In the genomic region with DNA sequence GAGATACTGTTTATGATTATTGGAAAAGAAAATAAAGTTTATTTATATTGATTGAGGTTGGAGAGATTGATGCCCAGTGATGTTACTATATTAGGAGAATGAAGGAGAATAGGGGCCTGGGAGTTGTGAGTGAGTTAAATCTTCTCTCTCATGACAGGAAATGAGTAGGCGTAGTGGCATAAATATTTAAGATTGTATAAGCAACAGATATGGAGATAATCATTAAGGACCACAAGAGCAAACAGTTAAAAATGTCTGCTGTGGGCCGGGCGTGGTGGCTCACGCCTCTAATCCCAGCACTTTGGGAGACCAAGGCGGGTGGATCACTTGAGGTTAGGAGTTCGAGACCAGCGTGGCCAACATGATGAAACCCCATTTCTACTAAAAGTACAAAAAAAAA, we compare ENCODE assay signal across 15 cellular contexts.
DNase-seq lines count a peak whose midpoint lies in the region; TF ChIP-seq lines count a peak whose summit lies in the region.
"Had no signal": no experiment of that assay in that cellular context is flagged by ENCODE, and none has a peak within 500 bp of the region (broad histone marks: within the 10 kb centered on the region; RNA-seq: fewer than 3 reads in every experiment).

No MANE protein-coding gene starts in this region.

- intact Hi-C loops in A673 (cut with micrococcal nuclease; ENCODE audit: unreplicated experiment), result no loop called here

- peak; percentile 83 for DNase-seq in A673 (ENCODE audit: low spot score)
- peak; percentile 86 for DNase-seq in HCEC 1CT
- peak; percentile 51 for DNase-seq in SK-N-MC (ENCODE audit: low read depth, low spot score)
- peak; percentile 33 to 39 for DNase-seq in fibroblast of lung (ENCODE audit: low read depth in 2 of 2)
- no peak for DNase-seq in SIG-M5 (lab: John Stamatoyannopoulos, UW)
- DNase-seq in NCI-H187 (lab: John Stamatoyannopoulos, UW), result no peak
- DNase-seq in occipital lobe (lab: John Stamatoyannopoulos, UW), result no peak
- no peak for DNase-seq in retina
- DNase-seq: C1 segment of cervical spinal cord, DMS 273 treated with DMSO at 0.1 percent for 48 hours, H9, NCI-H1048, NCI-H524, PC-9 had no signal

- H3K4me2 ChIP-seq in fibroblast of lung (ENCODE audit: extremely low read depth, insufficient read depth, low read length), result no peak overlapping the region
- H3K4me2 ChIP-seq: PC-9 had no signal

- no peaks in the 10 kb centered on the region for H3K79me2 ChIP-seq in fibroblast of lung (ENCODE audit: control insufficient read depth, insufficient read depth, low read length)

- no peak overlapping the region for H3K9ac ChIP-seq in SK-N-MC (ENCODE audit: insufficient read length)
- no peak overlapping the region for H3K9ac ChIP-seq in fibroblast of lung (ENCODE audit: insufficient read depth, low read length)

- no peaks in the 10 kb centered on the region for H3K36me3 ChIP-seq in A673 (ENCODE audit: insufficient read depth, low read length, poor library complexity, severe bottlenecking)
- H3K36me3 ChIP-seq in SK-N-MC (ENCODE audit: insufficient read depth, low read length), result peaks cover 9% of the 10 kb centered on the region
- H3K36me3 ChIP-seq in fibroblast of lung (ENCODE audit: control insufficient read depth, insufficient read depth, low read length), result no peaks in the 10 kb centered on the region

- no peak overlapping the region for H2AFZ ChIP-seq in fibroblast of lung (ENCODE audit: low read length)
- H2AFZ ChIP-seq: PC-9 had no signal

- H3K4me1 ChIP-seq in A673 (ENCODE audit: insufficient read depth, low read length, poor library complexity, severe bottlenecking) (peaks cover 17% of the 10 kb centered on the region), fibroblast of lung (ENCODE audit: control insufficient read depth, extremely low read depth, insufficient read depth, low read length) (peaks cover 6% of the 10 kb centered on the region)

- no TSS peak for BruUV-seq in A673 (replicated peaks; lab: Mats Ljungman, UMichigan)

- POLR2A ChIA-PET in A673 (lab: Charles Lee; ENCODE audit: low non-redundant PET), result no interaction called here

- TF ChIP-seq CTCF in A673 (conservative IDR thresholded peaks at IDR 0.05; ENCODE audit: low read depth, low read length) (no peak), fibroblast of lung (conservative IDR thresholded peaks at IDR 0.05 in 1 of 2, IDR thresholded peaks at IDR 0.05 in 1 of 2; ENCODE audit: low read depth in 1 of 2, low read length in 2 of 2) (no peak)

- H3K4me3 ChIP-seq in A673 (ENCODE audit: low read depth, low read length, poor library complexity, severe bottlenecking), result no peak overlapping the region
- H3K4me3 ChIP-seq in SK-N-MC, result no peak overlapping the region
- no peak overlapping the region for H3K4me3 ChIP-seq in fibroblast of lung (replicated peaks in 1 of 4; ENCODE audit: control extremely low read depth in 1 of 4, insufficient read depth in 1 of 4, low read depth in 3 of 4, low read length in 4 of 4)
- H3K4me3 ChIP-seq: PC-9, SJSA1 had no signal

- H4K20me1 ChIP-seq in fibroblast of lung (ENCODE audit: control insufficient read depth, extremely low read depth, insufficient read depth, low read length), result no peaks in the 10 kb centered on the region

- H3K27me3 ChIP-seq in A673 (replicated peaks; ENCODE audit: insufficient read depth, low read depth, low read length, poor library complexity) (no peaks in the 10 kb centered on the region), fibroblast of lung (ENCODE audit: control insufficient read depth, insufficient read depth, low read length) (no peaks in the 10 kb centered on the region)
- H3K27me3 ChIP-seq: SJSA1 had no signal

- H3K9me3 ChIP-seq in A673 (ENCODE audit: low read depth, low read length, poor library complexity, severe bottlenecking) (no peaks in the 10 kb centered on the region), SK-N-MC (ENCODE audit: low read depth, low read length) (no peaks in the 10 kb centered on the region), fibroblast of lung (ENCODE audit: control insufficient read depth, insufficient read depth, low read depth, low read length) (no peaks in the 10 kb centered on the region)
- H3K9me3 ChIP-seq: SJSA1 had no signal

- CTCF ChIA-PET in A673 (lab: Charles Lee), result no interaction called here

- peak overlapping the region; percentile 47 for H3K27ac ChIP-seq in A673 (ENCODE audit: low read depth, low read length, poor library complexity, severe bottlenecking)
- peak overlapping the region; percentile 65 for H3K27ac ChIP-seq in SK-N-MC
- H3K27ac ChIP-seq in fibroblast of lung (ENCODE audit: insufficient read depth, low read length), result no peak overlapping the region
- H3K27ac ChIP-seq: PC-9, SJSA1 had no signal

Comparison
In these comparisons a context has a peak if more than half of its experiments do, and no peak if none do; other contexts are left out.
1. DNase-seq: peak in A673 (single experiment), HCEC 1CT (single experiment), SK-N-MC (single experiment) and fibroblast of lung (2 of 2); none in SIG-M5 (single experiment), NCI-H187 (0 of 2), occipital lobe (single experiment) and retina (single experiment).